1 cellular context compared by ENCODE assay signal in the genomic region with DNA sequence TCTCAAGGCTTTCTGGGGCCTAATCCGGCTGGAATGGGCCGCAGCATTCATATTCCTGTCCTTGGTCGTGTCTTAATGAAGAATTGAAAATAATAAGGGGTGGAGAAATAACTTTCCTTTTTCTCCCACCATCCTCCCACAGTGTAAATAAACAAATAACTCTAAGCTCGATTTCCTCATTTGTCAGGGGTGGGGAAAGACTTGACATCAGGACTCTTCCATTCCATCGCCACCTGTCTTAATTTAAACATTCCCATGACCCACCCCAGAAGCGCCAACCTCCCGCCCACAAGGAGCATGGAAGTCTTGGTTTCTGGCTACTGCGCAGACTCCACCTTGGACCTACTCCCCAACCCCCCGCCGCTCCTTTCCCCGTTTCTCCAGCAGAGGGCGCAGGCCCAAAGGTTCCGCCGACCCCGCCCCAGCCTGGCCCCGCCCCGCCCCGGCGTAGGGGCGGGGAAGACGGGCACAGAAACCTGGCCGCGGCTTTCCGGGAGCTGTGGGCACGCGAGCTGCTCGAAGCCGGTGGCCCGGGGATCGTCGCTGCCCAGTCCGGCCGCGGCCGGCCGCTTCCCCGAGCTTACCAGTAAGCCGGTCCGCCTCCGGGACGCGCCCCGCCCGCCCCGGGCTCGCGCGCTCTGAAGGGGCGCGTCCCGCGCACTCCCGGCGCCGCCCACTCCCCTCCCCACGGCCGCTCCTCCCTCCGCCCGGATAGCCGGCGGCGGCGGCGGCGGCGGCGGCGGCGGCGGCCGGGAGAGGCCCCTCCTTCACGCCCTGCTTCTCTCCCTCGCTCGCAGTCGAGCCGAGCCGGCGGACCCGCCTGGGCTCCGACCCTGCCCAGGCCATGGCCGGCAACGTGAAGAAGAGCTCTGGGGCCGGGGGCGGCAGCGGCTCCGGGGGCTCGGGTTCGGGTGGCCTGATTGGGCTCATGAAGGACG.
TF ChIP-seq lines count a peak whose summit lies in the region.

A gene (plus strand): TSS at position 766 of the 938 bp plus-strand sequence. CDS start 79 bp downstream, at position 845.

TF ChIP-seq in H1, 55 proteins besides CTCF, POLR2A, EP300 and RAD21 (continued from another document):
- TF ChIP-seq JUN (IDR thresholded peaks at IDR 0.05; ENCODE audit: low read depth, low read length) (no peak), SAP30 (IDR thresholded peaks at IDR 0.05; ENCODE audit: insufficient read depth, insufficient replicate concordance, low read length) (no peak)
